In genomic region chr10:63077800-63078199, GRCh38 we compare ENCODE assay signal across 23 cellular contexts.
"Had no signal": no experiment of that assay in that cellular context is flagged by ENCODE, and none has a peak within 500 bp of the region (broad histone marks: within the 10 kb centered on the region; RNA-seq: fewer than 3 reads in every experiment).

No MANE protein-coding gene starts in this region.

- H3K4me3 Mint-ChIP-seq: IgD-negative memory B cell had no signal

- DNase-seq: KBM-7, MV-4-11, NCI-H1048, NCI-H1105, NCI-H1417, NCI-H1436 treated with DMSO at 0.1 percent for 48 hours, NCI-H1694 treated with DMSO at 0.1 percent for 48 hours, NCI-H1930, NCI-H2081, NCI-H2107, NCI-H2227 treated with DMSO at 0.1 percent for 48 hours, NCI-H524, NCI-H526 treated with DMSO at 0.1 percent for 48 hours, NCI-H748 treated with DMSO at 0.1 percent for 48 hours, Right ventricle myocardium superior, RPMI8226, SIG-M5 had no signal

- H3K9me3 Mint-ChIP-seq: IgD-negative memory B cell had no signal

- H3K36me3 ChIP-seq: SJSA1 had no signal

- FAIRE-seq: HTR-8/SVneo, RCC 7860 had no signal

- H3K4me3 ChIP-seq: SJSA1, SK-N-MC had no signal

- H3K36me3 Mint-ChIP-seq: IgD-negative memory B cell had no signal

- H3K27ac Mint-ChIP-seq: IgD-negative memory B cell had no signal

- H3K27ac ChIP-seq: HL-60, SJSA1, SK-N-MC had no signal

- H3K4me1 Mint-ChIP-seq: IgD-negative memory B cell had no signal

- H3K9me3 ChIP-seq: SJSA1 had no signal

- H3K4me1 ChIP-seq: SJSA1 had no signal
